17 cellular contexts compared by ENCODE assay signal in genomic region chr1:177561436-177561835, GRCh38.
"Had no signal": no experiment of that assay in that cellular context is flagged by ENCODE, and none has a peak within 500 bp of the region (broad histone marks: within the 10 kb centered on the region; RNA-seq: fewer than 3 reads in every experiment).

No MANE protein-coding gene starts in this region.

- H3K36me3 Mint-ChIP-seq: activated CD8-positive, alpha-beta memory T cell treated with anti-CD3 and anti-CD28 coated beads, Interleukin-2, amount 10 ng/mL, durations not matched to agents 7 days and 5 days; activated naive CD8-positive, alpha-beta T cell treated with anti-CD3 and anti-CD28 coated beads, Interleukin-2, amount 10 ng/mL, durations not matched to agents 7 days and 5 days had no signal

- H3K4me1 Mint-ChIP-seq: activated CD8-positive, alpha-beta memory T cell treated with anti-CD3 and anti-CD28 coated beads, Interleukin-2, amount 10 ng/mL, durations not matched to agents 7 days and 5 days; activated naive CD8-positive, alpha-beta T cell treated with anti-CD3 and anti-CD28 coated beads, Interleukin-2, amount 10 ng/mL, durations not matched to agents 7 days and 5 days; naive B cell; stimulated activated naive CD8-positive, alpha-beta T cell treated with anti-CD3 and anti-CD28 coated beads, Interleukin-15, amount 100 ng/mL, for 72 hours had no signal

- H3K9me3 ChIP-seq: lower lobe of right lung, pancreas had no signal

- H3K27me3 ChIP-seq: breast epithelium, pancreas had no signal

- H3K4me3 ChIP-seq: breast epithelium, lower lobe of right lung, pancreas, thoracic aorta had no signal

- H3K27ac Mint-ChIP-seq: activated CD8-positive, alpha-beta memory T cell treated with anti-CD3 and anti-CD28 coated beads, Interleukin-2, amount 10 ng/mL, durations not matched to agents 7 days and 5 days; activated naive CD8-positive, alpha-beta T cell treated with anti-CD3 and anti-CD28 coated beads, Interleukin-2, amount 10 ng/mL, durations not matched to agents 7 days and 5 days; naive B cell; stimulated activated naive CD8-positive, alpha-beta T cell treated with anti-CD3 and anti-CD28 coated beads, Interleukin-15, amount 100 ng/mL, for 72 hours had no signal

- DNase-seq: activated CD4-positive, alpha-beta T cell treated with anti-CD3 and anti-CD28 coated beads, Interleukin-2, amount 50 U/mL, for 48 hours; activated CD8-positive, alpha-beta memory T cell treated with anti-CD3 and anti-CD28 coated beads, Interleukin-2, amount 10 ng/mL, durations not matched to agents 7 days and 5 days; activated gamma-delta T cell; activated naive CD8-positive, alpha-beta T cell treated with anti-CD3 and anti-CD28 coated beads, Interleukin-2, amount 10 ng/mL, durations not matched to agents 7 days and 5 days; activated T-cell treated with anti-CD3 and anti-CD28 coated beads, Interleukin-2, amount 50 U/mL, for 48 hours; aorta; dermis blood vessel endothelial cell; left cardiac atrium; lower lobe of right lung; naive B cell; pancreas; stimulated activated CD4-positive, alpha-beta T cell treated with anti-CD3 and anti-CD28 coated beads, Interleukin-4, amount 100 ng/mL, for 1 hour; stimulated activated CD8-positive, alpha-beta memory T cell treated with anti-CD3 and anti-CD28 coated beads, Interleukin-4, amount 100 ng/mL, for 48 hours; stimulated activated naive CD8-positive, alpha-beta T cell treated with anti-CD3 and anti-CD28 coated beads, Interleukin-15, amount 100 ng/mL, for 72 hours had no signal

- H3K27me3 Mint-ChIP-seq: activated CD8-positive, alpha-beta memory T cell treated with anti-CD3 and anti-CD28 coated beads, Interleukin-2, amount 10 ng/mL, durations not matched to agents 7 days and 5 days; activated naive CD8-positive, alpha-beta T cell treated with anti-CD3 and anti-CD28 coated beads, Interleukin-2, amount 10 ng/mL, durations not matched to agents 7 days and 5 days; stimulated activated naive CD8-positive, alpha-beta T cell treated with anti-CD3 and anti-CD28 coated beads, Interleukin-15, amount 100 ng/mL, for 72 hours had no signal

- FAIRE-seq: pancreas had no signal

- H3K4me1 ChIP-seq: breast epithelium, lower lobe of right lung, pancreas had no signal

- ATAC-seq: activated CD4-positive, CD25-positive, alpha-beta regulatory T cell treated with anti-CD3 and anti-CD28 coated beads, Interleukin-2, amount 50 U/mL, for 24 hours; activated CD8-positive, alpha-beta memory T cell treated with anti-CD3 and anti-CD28 coated beads, Interleukin-2, amount 10 ng/mL, durations not matched to agents 7 days and 5 days; left cardiac atrium; lower lobe of right lung; pancreas; stimulated activated naive CD8-positive, alpha-beta T cell treated with anti-CD3 and anti-CD28 coated beads, Interleukin-15, amount 100 ng/mL, for 72 hours had no signal

- H3K4me3 Mint-ChIP-seq: activated CD8-positive, alpha-beta memory T cell treated with anti-CD3 and anti-CD28 coated beads, Interleukin-2, amount 10 ng/mL, durations not matched to agents 7 days and 5 days; activated naive CD8-positive, alpha-beta T cell treated with anti-CD3 and anti-CD28 coated beads, Interleukin-2, amount 10 ng/mL, durations not matched to agents 7 days and 5 days; naive B cell; stimulated activated naive CD8-positive, alpha-beta T cell treated with anti-CD3 and anti-CD28 coated beads, Interleukin-15, amount 100 ng/mL, for 72 hours had no signal

- H3K27ac ChIP-seq: breast epithelium, lower lobe of right lung, pancreas, thoracic aorta had no signal

- H3K36me3 ChIP-seq: breast epithelium, lower lobe of right lung, pancreas, thoracic aorta had no signal
